6 cellular contexts compared by ENCODE assay signal in the genomic region with DNA sequence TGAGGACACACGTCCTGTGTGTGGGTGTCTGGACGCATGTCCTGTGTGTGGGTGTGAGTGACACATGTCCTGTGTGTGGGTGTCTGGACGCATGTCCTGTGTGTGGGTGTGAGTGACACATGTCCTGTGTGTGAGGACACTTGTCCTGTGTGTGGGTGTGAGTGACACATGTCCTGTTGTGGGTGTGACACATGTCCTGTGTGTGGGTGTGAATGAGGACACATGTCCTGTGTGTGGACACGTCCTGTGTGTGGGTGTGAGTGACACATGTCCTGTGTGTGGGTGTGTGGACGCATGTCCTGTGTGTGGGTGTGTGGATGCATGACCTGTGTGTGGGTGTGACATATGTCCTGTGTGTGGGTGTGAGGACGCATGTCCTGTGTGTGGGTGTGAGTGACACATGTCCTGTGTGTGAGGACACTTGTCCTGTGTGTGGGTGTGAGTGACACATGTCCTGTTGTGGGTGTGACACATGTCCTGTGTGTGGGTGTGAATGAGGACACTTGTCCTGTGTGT. TPM values are rescaled to one million over a fixed set of nuclear protein-coding genes. Genes with fewer than 3 reads are reported as not detected.
DNase-seq lines count a peak whose midpoint lies in the region; ATAC-seq, FAIRE-seq and TF ChIP-seq lines count a peak whose summit lies in the region.
"Not testable (repeated sequence)": the region's sequence is repeated elsewhere in the genome, so short reads cannot be mapped to it uniquely, and the experiment has no call there.

No MANE protein-coding gene starts in this region.

- not testable (repeated sequence) for H3K4me3 Mint-ChIP-seq in activated CD4-positive, alpha-beta T cell treated with anti-CD3 and anti-CD28 coated beads for 36 hours; stimulated activated effector memory CD8-positive, alpha-beta T cell treated with anti-CD3 and anti-CD28 coated beads, Interleukin-12 subunit alpha, Interleukin-12 subunit beta, amount 100 ng/mL, for 72 hours

- H3K36me3 Mint-ChIP-seq in activated CD4-positive, alpha-beta T cell treated with anti-CD3 and anti-CD28 coated beads for 36 hours (ENCODE audit: low read depth); stimulated activated effector memory CD8-positive, alpha-beta T cell treated with anti-CD3 and anti-CD28 coated beads, Interleukin-12 subunit alpha, Interleukin-12 subunit beta, amount 100 ng/mL, for 72 hours: not testable (repeated sequence)

- H3K9me3 Mint-ChIP-seq in activated CD4-positive, alpha-beta T cell treated with anti-CD3 and anti-CD28 coated beads for 36 hours (ENCODE audit: low read depth); stimulated activated effector memory CD8-positive, alpha-beta T cell treated with anti-CD3 and anti-CD28 coated beads, Interleukin-12 subunit alpha, Interleukin-12 subunit beta, amount 100 ng/mL, for 72 hours: not testable (repeated sequence)

- H3K27me3 ChIP-seq in bronchial epithelial cell (ENCODE audit: control insufficient read depth, insufficient read depth, low read length): not testable (repeated sequence)

- not testable (repeated sequence) for H3K36me3 ChIP-seq in bronchial epithelial cell (ENCODE audit: control insufficient read depth, insufficient read depth, low read length)

- not testable (repeated sequence) for TF ChIP-seq CTCF in bronchial epithelial cell (IDR thresholded peaks at IDR 0.05; ENCODE audit: insufficient read depth, low read length, severe bottlenecking)

- POLR2A ChIA-PET in activated CD4-positive, alpha-beta T cell treated with anti-CD3 and anti-CD28 coated beads for 36 hours (lab: Charles Lee): not testable (repeated sequence)

- intact Hi-C loops in activated CD4-positive, alpha-beta T cell treated with anti-CD3 and anti-CD28 coated beads for 36 hours (cut with DNase I, micrococcal nuclease): not testable (repeated sequence)

- ATAC-seq in activated CD4-positive, alpha-beta T cell treated with anti-CD3 and anti-CD28 coated beads for 36 hours: not testable (repeated sequence)
- ATAC-seq in stimulated activated effector memory CD8-positive, alpha-beta T cell treated with anti-CD3 and anti-CD28 coated beads, Interleukin-12 subunit alpha, Interleukin-12 subunit beta, amount 100 ng/mL, for 72 hours: peak; percentile 42

- not testable (repeated sequence) for DNase-seq in GM19239 (ENCODE audit: insufficient read length, low spot score); bronchial epithelial cell (ENCODE audit: low read depth); stimulated activated effector memory CD8-positive, alpha-beta T cell treated with anti-CD3 and anti-CD28 coated beads, Interleukin-12 subunit alpha, Interleukin-12 subunit beta, amount 100 ng/mL, for 72 hours (ENCODE audit: low spot score in 2 of 2)
- peak; percentile 16 for DNase-seq in activated CD4-positive, alpha-beta T cell treated with anti-CD3 and anti-CD28 coated beads for 36 hours
- DNase-seq in activated T-cell treated with anti-CD3 and anti-CD28 coated beads for 4 hours: peak; percentile 4
- DNase-seq in activated naive CD4-positive, alpha-beta T cell treated with Interleukin-2 at 50 U/mL for 16 hours: peak; percentile 21

- not testable (repeated sequence) for H3K4me3 ChIP-seq in bronchial epithelial cell (ENCODE audit: low read depth, low read length)

- H3K27me3 Mint-ChIP-seq in activated CD4-positive, alpha-beta T cell treated with anti-CD3 and anti-CD28 coated beads for 36 hours: not testable (repeated sequence)

- H3K27ac Mint-ChIP-seq in activated CD4-positive, alpha-beta T cell treated with anti-CD3 and anti-CD28 coated beads for 36 hours; stimulated activated effector memory CD8-positive, alpha-beta T cell treated with anti-CD3 and anti-CD28 coated beads, Interleukin-12 subunit alpha, Interleukin-12 subunit beta, amount 100 ng/mL, for 72 hours: not testable (repeated sequence)

- FAIRE-seq in GM19239 (lab: Jason Lieb, UNC): peak; percentile 23
- peak; percentile 100 for FAIRE-seq in bronchial epithelial cell (lab: Jason Lieb, UNC)

- CTCF ChIA-PET in activated CD4-positive, alpha-beta T cell treated with anti-CD3 and anti-CD28 coated beads for 36 hours (lab: Charles Lee): not testable (repeated sequence)

- H3K4me1 Mint-ChIP-seq in activated CD4-positive, alpha-beta T cell treated with anti-CD3 and anti-CD28 coated beads for 36 hours; stimulated activated effector memory CD8-positive, alpha-beta T cell treated with anti-CD3 and anti-CD28 coated beads, Interleukin-12 subunit alpha, Interleukin-12 subunit beta, amount 100 ng/mL, for 72 hours: not testable (repeated sequence)

RNA-seq across cellular contexts. Expression of a gene that starts 25.9 kb away (rescaled TPM):
- 1 to 10 TPM; 2.6 to 4.5 TPM for total RNA-seq in activated CD4-positive, alpha-beta T cell treated with anti-CD3 and anti-CD28 coated beads for 36 hours
- total RNA-seq in bronchial epithelial cell: 1.3 and 1.5 TPM in 2 replicates

RNA-seq across cellular contexts. Expression of a gene that starts 39.4 kb away (rescaled TPM):
- 1 to 10 TPM; 6.7 to 7.2 TPM for total RNA-seq in activated CD4-positive, alpha-beta T cell treated with anti-CD3 and anti-CD28 coated beads for 36 hours
- 31.5 and 33.4 TPM in 2 replicates for total RNA-seq in bronchial epithelial cell
